10 cellular contexts compared by ENCODE assay signal in the genomic region with DNA sequence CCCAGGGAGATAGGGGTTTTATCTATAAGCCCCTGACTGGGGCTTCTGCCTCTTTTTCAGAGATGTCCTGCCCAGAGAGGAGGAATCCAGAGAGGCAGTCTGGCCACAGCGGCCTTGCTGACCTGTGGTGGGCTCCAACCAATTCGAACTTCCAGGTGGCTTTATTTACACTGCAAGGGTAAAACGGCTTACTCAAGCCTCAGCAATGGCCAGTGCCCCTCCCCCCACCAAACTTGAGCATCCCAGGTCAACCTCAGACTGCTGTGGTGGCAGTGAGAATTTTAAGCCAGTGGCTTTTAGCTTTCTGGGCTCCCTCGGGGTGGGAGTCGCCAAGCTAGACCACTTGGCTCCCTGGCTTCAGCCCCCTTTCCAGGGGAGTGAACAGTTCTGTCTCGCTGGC.
"Had no signal": no experiment of that assay in that cellular context is flagged by ENCODE, and none has a peak within 500 bp of the region (broad histone marks: within the 10 kb centered on the region; RNA-seq: fewer than 3 reads in every experiment).

No MANE protein-coding gene starts in this region.

- H3K27ac ChIP-seq: GM23248, HL-60 had no signal

- H2AFZ ChIP-seq: GM23248 had no signal

- H3K4me3 ChIP-seq: GM23248, K562 had no signal

- ATAC-seq: K562 had no signal

- H3K4me1 Mint-ChIP-seq: H9 had no signal

- DNase-seq: GM23248, H9, HCEC 1CT, IMR-90, KG1 had no signal

- H3K27ac Mint-ChIP-seq: H9 had no signal

- H3K4me3 Mint-ChIP-seq: H9 had no signal

- H3K9ac ChIP-seq: GM23248 had no signal

- FAIRE-seq: H1, H54, HTR-8/SVneo, K562 had no signal
